8 cellular contexts compared by ENCODE assay signal in the genomic region with DNA sequence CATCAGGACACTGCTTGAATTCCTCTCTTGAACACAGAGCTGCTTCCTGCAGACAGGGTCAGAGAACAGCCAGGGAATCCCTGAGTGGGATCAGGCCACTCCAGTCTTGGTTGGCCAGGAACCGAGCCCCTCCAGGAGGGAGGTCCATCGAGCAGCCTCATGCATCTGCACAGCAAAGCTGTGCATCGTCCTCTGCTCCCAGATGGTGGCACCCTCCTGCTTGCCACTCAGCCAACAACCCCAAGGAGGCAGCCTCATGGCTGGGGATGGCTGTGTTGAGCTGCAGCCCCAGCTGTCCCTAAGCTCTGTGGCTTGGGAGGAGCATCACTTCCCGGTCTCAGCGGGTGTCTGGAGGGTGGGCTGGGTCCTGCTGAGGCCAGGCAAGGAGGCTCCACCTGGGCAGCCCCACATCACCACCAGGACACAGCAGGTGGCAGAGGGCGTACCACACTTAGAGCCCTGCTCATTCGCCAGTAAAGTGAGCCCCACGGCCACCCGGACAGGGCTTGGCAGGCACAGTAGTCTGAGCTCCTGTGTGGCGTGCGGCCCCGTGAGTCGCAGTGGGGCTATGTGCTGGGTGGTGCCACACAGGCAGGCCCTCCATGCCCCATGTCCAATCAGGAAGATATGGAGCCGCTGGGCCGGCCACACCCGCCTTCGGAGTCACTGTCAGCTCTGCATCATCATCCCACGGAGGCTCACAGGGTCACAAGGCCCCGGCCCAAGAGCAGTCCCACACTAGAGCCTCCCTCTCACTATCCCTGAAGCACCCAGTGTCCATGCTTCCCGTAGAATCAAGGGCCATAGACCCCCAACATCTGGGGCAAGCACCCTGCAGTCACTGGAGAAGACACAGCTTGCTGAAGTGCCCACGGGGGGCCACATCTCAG. TPM values are rescaled to one million over a fixed set of nuclear protein-coding genes. Genes with fewer than 3 reads are reported as not detected.
A peak's percentile ranks its signal among the peaks of the same experiment; 100 is the strongest.
DNase-seq lines count a peak whose midpoint lies in the region; ATAC-seq and TF ChIP-seq lines count a peak whose summit lies in the region.

No MANE protein-coding gene starts in this region.

- CTCF ChIA-PET in CD8-positive, alpha-beta memory T cell (lab: Charles Lee): no interaction called here
- CTCF ChIA-PET in activated CD4-positive, alpha-beta memory T cell treated with anti-CD3 and anti-CD28 coated beads, Interleukin-2, amount 10 ng/mL, durations not matched to agents 7 days and 5 days (lab: Charles Lee): interaction anchor here (0.9 to 1.1 kb wide), 2 partner anchors 9 to 132 kb away, joined by 3 read pairs; no protein-coding TSS in a partner anchor

- TF ChIP-seq CTCF in HFFc6 (IDR thresholded peaks at IDR 0.05): peak; percentile 65

- H3K27me3 Mint-ChIP-seq in CD8-positive, alpha-beta memory T cell: no peaks in the 10 kb centered on the region
- no peaks in the 10 kb centered on the region for H3K27me3 Mint-ChIP-seq in HFFc6 (ENCODE audit: insufficient read depth)
- no peaks in the 10 kb centered on the region for H3K27me3 Mint-ChIP-seq in activated CD4-positive, alpha-beta memory T cell treated with anti-CD3 and anti-CD28 coated beads, Interleukin-2, amount 10 ng/mL, durations not matched to agents 7 days and 5 days

- intact Hi-C loops in aorta (cut with DNase I): no loop called here

- H3K27ac Mint-ChIP-seq in CD8-positive, alpha-beta memory T cell: peak overlapping the region in 5 of 8 donors; percentile 2 to 96 (median 66)
- peak overlapping the region; percentile 82 for H3K27ac Mint-ChIP-seq in HFFc6
- H3K27ac Mint-ChIP-seq in activated CD4-positive, alpha-beta memory T cell treated with anti-CD3 and anti-CD28 coated beads, Interleukin-2, amount 10 ng/mL, durations not matched to agents 7 days and 5 days: no peak overlapping the region

- H3K4me3 ChIP-seq in CD8-positive, alpha-beta memory T cell (ENCODE audit: low read length): no peak overlapping the region
- H3K4me3 ChIP-seq in aorta (ENCODE audit: low read length in 2 of 2): no peak overlapping the region

- peak overlapping the region in 2 of 7 donors; percentile 24 to 66 for H3K4me3 Mint-ChIP-seq in CD8-positive, alpha-beta memory T cell
- no peak overlapping the region for H3K4me3 Mint-ChIP-seq in HFFc6
- H3K4me3 Mint-ChIP-seq in activated CD4-positive, alpha-beta memory T cell treated with anti-CD3 and anti-CD28 coated beads, Interleukin-2, amount 10 ng/mL, durations not matched to agents 7 days and 5 days: no peak overlapping the region

- no peaks in the 10 kb centered on the region for H3K9me3 ChIP-seq in CD8-positive, alpha-beta memory T cell (ENCODE audit: low read length)
- no peaks in the 10 kb centered on the region for H3K9me3 ChIP-seq in aorta (ENCODE audit: control insufficient read depth, low read length)

- H3K4me1 Mint-ChIP-seq in CD8-positive, alpha-beta memory T cell: peaks cover 62 to 85% (median 71%) of the 10 kb centered on the region in 3 donors
- peaks cover 32% of the 10 kb centered on the region for H3K4me1 Mint-ChIP-seq in HFFc6 (ENCODE audit: low read depth)
- peaks cover 12% of the 10 kb centered on the region for H3K4me1 Mint-ChIP-seq in activated CD4-positive, alpha-beta memory T cell treated with anti-CD3 and anti-CD28 coated beads, Interleukin-2, amount 10 ng/mL, durations not matched to agents 7 days and 5 days

- peak in 2 of 5 donors; percentile 0 to 38 for DNase-seq in CD8-positive, alpha-beta memory T cell
- DNase-seq in HFFc6 (peak; percentile 79), islet precursor cell (peak; percentile 58), aorta (peak; percentile 38 to 66)
- DNase-seq in activated CD4-positive, alpha-beta memory T cell treated with anti-CD3 and anti-CD28 coated beads, Interleukin-2, amount 10 ng/mL, durations not matched to agents 7 days and 5 days: peak; percentile 15
- no peak for DNase-seq in stimulated activated naive CD4-positive, alpha-beta T cell treated with Interleukin-2 at 50 U/mL for 16 hours (lab: John Stamatoyannopoulos, UW)

- POLR2A ChIA-PET in CD8-positive, alpha-beta memory T cell (lab: Charles Lee): no interaction called here
- POLR2A ChIA-PET in activated CD4-positive, alpha-beta memory T cell treated with anti-CD3 and anti-CD28 coated beads, Interleukin-2, amount 10 ng/mL, durations not matched to agents 7 days and 5 days (lab: Charles Lee): no interaction called here

- ATAC-seq in aorta (ENCODE audit: low FRiP score) (no peak), GM21737 (IDR thresholded peaks at IDR 0.05; ENCODE audit: unreplicated experiment) (no peak), HG03025 (IDR thresholded peaks at IDR 0.05; ENCODE audit: low FRiP score, unreplicated experiment) (no peak)

- peaks cover 10% of the 10 kb centered on the region for H3K36me3 ChIP-seq in CD8-positive, alpha-beta memory T cell (ENCODE audit: insufficient read depth, low read length)
- no peaks in the 10 kb centered on the region for H3K36me3 ChIP-seq in aorta (ENCODE audit: control insufficient read depth in 1 of 2, insufficient read depth in 2 of 2, low read length in 1 of 2)

- no peak overlapping the region for H3K27ac ChIP-seq in CD8-positive, alpha-beta memory T cell (ENCODE audit: low read depth, low read length)
- H3K27ac ChIP-seq in aorta (ENCODE audit: low read depth in 1 of 2, low read length in 2 of 2): no peak overlapping the region

- H3K27me3 ChIP-seq in CD8-positive, alpha-beta memory T cell (ENCODE audit: insufficient read depth, low read length, poor library complexity, severe bottlenecking): no peaks in the 10 kb centered on the region
- no peaks in the 10 kb centered on the region for H3K27me3 ChIP-seq in aorta (ENCODE audit: control insufficient read depth in 1 of 2, insufficient read depth in 2 of 2, low read length in 1 of 2)

- WGBS in aorta, 2 donors: 78 to 80% methylated on average over 21 of the region's 21 CpGs

- peaks cover 22% of the 10 kb centered on the region for H3K4me1 ChIP-seq in CD8-positive, alpha-beta memory T cell (ENCODE audit: insufficient read depth, low read length)
- no peaks in the 10 kb centered on the region for H3K4me1 ChIP-seq in aorta (ENCODE audit: control insufficient read depth in 1 of 2, insufficient read depth in 2 of 2, low read length in 2 of 2)

- H3K9me3 Mint-ChIP-seq in CD8-positive, alpha-beta memory T cell: no peaks in the 10 kb centered on the region
- H3K9me3 Mint-ChIP-seq in HFFc6: no peaks in the 10 kb centered on the region
- no peaks in the 10 kb centered on the region for H3K9me3 Mint-ChIP-seq in activated CD4-positive, alpha-beta memory T cell treated with anti-CD3 and anti-CD28 coated beads, Interleukin-2, amount 10 ng/mL, durations not matched to agents 7 days and 5 days

- H3K36me3 Mint-ChIP-seq in CD8-positive, alpha-beta memory T cell: peaks cover 0 to 77% (median 12%) of the 10 kb centered on the region in 3 donors
- peaks cover 8% of the 10 kb centered on the region for H3K36me3 Mint-ChIP-seq in HFFc6 (ENCODE audit: low read depth)
- peaks cover 7% of the 10 kb centered on the region for H3K36me3 Mint-ChIP-seq in activated CD4-positive, alpha-beta memory T cell treated with anti-CD3 and anti-CD28 coated beads, Interleukin-2, amount 10 ng/mL, durations not matched to agents 7 days and 5 days (ENCODE audit: low read depth)

RNA-seq across cellular contexts. Expression of a gene that starts 11.9 kb away (rescaled TPM):
- 100 to 1,000 TPM in 1 of 2 experiments, 10 to 100 TPM in 1; 92.5 to 101 TPM for total RNA-seq in CD8-positive, alpha-beta memory T cell
- 95.9 TPM for polyA plus RNA-seq in CD8-positive, alpha-beta memory T cell
- total RNA-seq in HFFc6 (2021; fragmentation: NEBNext Ultra II Directional; extraction: Animal tissue kit (Norgen Biotek cat#: 25700)): 10 to 100 TPM; 37.5 to 53.5 (median 44.1) TPM
- total RNA-seq in activated CD4-positive, alpha-beta memory T cell treated with anti-CD3 and anti-CD28 coated beads, Interleukin-2, amount 10 ng/mL, durations not matched to agents 7 days and 5 days: 10 to 100 TPM; 68.7 to 71.4 TPM
- total RNA-seq in aorta: 10 to 100 TPM; 38.7 to 68.7 TPM
- polyA plus RNA-seq in aorta: 10 to 100 TPM in 1 of 2 donors, 1 to 10 TPM in 1; 6.4 to 34.2 TPM
